ENCODE assay signal across 8 cellular contexts in the genomic region with DNA sequence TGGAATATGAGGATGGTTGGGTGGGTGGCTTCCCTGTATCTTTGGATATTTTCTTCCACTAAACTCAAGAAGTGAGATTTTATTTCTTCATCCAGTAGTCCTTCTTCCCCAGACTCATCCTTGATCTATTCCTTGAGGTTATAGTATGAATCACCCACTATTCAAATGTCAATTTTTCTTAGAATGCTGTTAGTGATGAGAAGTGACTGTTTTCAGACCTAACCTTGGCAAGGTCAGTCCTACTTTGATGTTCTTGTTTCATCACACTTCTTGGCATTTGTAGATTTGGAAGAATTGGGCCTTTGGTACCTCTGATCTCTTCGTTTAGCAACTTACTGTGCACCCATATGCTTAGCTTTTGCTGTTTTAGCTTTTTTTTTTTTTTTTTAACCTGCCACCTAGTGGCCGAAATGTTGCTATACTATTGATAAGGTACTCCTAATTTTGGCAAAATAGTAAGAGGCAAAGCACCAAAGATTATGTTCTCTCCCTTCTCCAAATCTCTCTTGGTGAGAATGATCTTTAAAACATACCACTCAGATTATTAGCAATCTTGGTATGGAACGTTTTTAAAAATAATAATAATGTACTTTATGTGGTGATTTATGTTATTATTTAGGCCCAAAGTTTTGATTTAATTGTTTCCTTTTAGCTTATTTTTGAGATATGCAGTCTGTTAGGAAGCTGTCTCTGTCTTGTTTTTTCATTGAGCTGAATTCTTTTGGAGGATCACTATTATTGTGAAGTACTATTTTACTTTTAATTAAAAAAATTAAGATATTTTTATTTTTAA. TPM values are rescaled to one million over a fixed set of nuclear protein-coding genes. Genes with fewer than 3 reads are reported as not detected.
DNase-seq lines count a peak whose midpoint lies in the region; ATAC-seq and TF ChIP-seq lines count a peak whose summit lies in the region.

No MANE protein-coding gene starts in this region.

- ATAC-seq in GM18508 (IDR thresholded peaks at IDR 0.05; ENCODE audit: insufficient read depth, unreplicated experiment) (peak; percentile 49), HG03378 (IDR thresholded peaks at IDR 0.05; ENCODE audit: unreplicated experiment) (peak; percentile 67)

- POLR2A ChIA-PET in CD4-positive, alpha-beta memory T cell (lab: Charles Lee; ENCODE audit: partially characterized antibody) = interaction anchor here (0.7 to 2.9 kb wide), 6 partner anchors 10 to 306 kb away, joined by 3 to 22 read pairs (median 4); partner anchors contain the start of genes DCK and GRSF1

- peak overlapping the region; percentile 7 to 79 (median 60) for H3K27ac Mint-ChIP-seq in CD4-positive, alpha-beta memory T cell
- no peak overlapping the region for H3K27ac Mint-ChIP-seq in nephron

- H3K9me3 Mint-ChIP-seq in CD4-positive, alpha-beta memory T cell = no peaks in the 10 kb centered on the region
- H3K9me3 Mint-ChIP-seq in nephron = peaks cover 26% of the 10 kb centered on the region

- peaks cover 14 to 30% of the 10 kb centered on the region in 2 donors for H3K36me3 Mint-ChIP-seq in CD4-positive, alpha-beta memory T cell
- H3K36me3 Mint-ChIP-seq in nephron (ENCODE audit: low read depth) = peaks cover 39% of the 10 kb centered on the region

- peaks cover 46% of the 10 kb centered on the region for H3K4me1 ChIP-seq in CD4-positive, alpha-beta memory T cell (ENCODE audit: insufficient read depth, low read length)

- no peaks in the 10 kb centered on the region for H3K27me3 ChIP-seq in CD4-positive, alpha-beta memory T cell (ENCODE audit: insufficient read depth, low read length)

- no peaks in the 10 kb centered on the region for H3K9me3 ChIP-seq in CD4-positive, alpha-beta memory T cell (ENCODE audit: control insufficient read depth in 1 of 2, low read length in 2 of 2)

- CTCF ChIA-PET in CD4-positive, alpha-beta memory T cell (lab: Charles Lee; ENCODE audit: partially characterized antibody) = interaction anchor here (0.6 to 5.9 kb wide), 26 partner anchors 8 to 686 kb away, joined by 3 to 127 read pairs (median 4); partner anchors contain the start of genes DCK and MOB1B

- H3K4me3 Mint-ChIP-seq in CD4-positive, alpha-beta memory T cell = peak overlapping the region in 2 of 8 donors; percentile 18 to 29
- H3K4me3 Mint-ChIP-seq in nephron = no peak overlapping the region

- TF ChIP-seq CTCF in nephron (IDR thresholded peaks at IDR 0.05; ENCODE audit: unreplicated experiment in 3 of 3) = peak; percentile 69 to 78 (median 71)

- peak overlapping the region; percentile 5 for H3K27ac ChIP-seq in CD4-positive, alpha-beta memory T cell (ENCODE audit: low read depth, low read length)

- no peaks in the 10 kb centered on the region for H3K27me3 Mint-ChIP-seq in CD4-positive, alpha-beta memory T cell
- H3K27me3 Mint-ChIP-seq in nephron (ENCODE audit: low read depth) = no peaks in the 10 kb centered on the region

- intact Hi-C loops in CD4-positive, alpha-beta memory T cell (cut with micrococcal nuclease) = loop anchor here (1.0 kb wide), 5 partner anchors 17 to 409 kb away; partner anchors contain the start of genes DCK and MOB1B
- intact Hi-C loops in posterior vena cava (cut with DNase I) = loop anchor here in 1 of 2 donors (10.0 kb wide), 1 partner anchor 355 kb away; no protein-coding TSS in a partner anchor

- no peak overlapping the region for H3K4me3 ChIP-seq in CD4-positive, alpha-beta memory T cell (ENCODE audit: low read length in 2 of 2)

- peak in 4 of 5 donors; percentile 28 to 56 (median 49) for DNase-seq in CD4-positive, alpha-beta memory T cell
- DNase-seq in RPMI8226 (peak; percentile 26), epidermal melanocyte (ENCODE audit: insufficient read length, low spot score) (peak; percentile 66), mesenteric fat pad (ENCODE audit: low spot score) (no peak), posterior vena cava (ENCODE audit: low spot score) (no peak)

- H3K36me3 ChIP-seq in CD4-positive, alpha-beta memory T cell (ENCODE audit: insufficient read depth, low read length) = no peaks in the 10 kb centered on the region

- peaks cover 22 to 43% (median 33%) of the 10 kb centered on the region in 4 donors for H3K4me1 Mint-ChIP-seq in CD4-positive, alpha-beta memory T cell
- peaks cover 5% of the 10 kb centered on the region for H3K4me1 Mint-ChIP-seq in nephron

RNA-seq across cellular contexts. Expression of gene DCK, which starts 16.5 kb away (rescaled TPM):
- 10 to 100 TPM; 54.7 to 56.9 TPM for total RNA-seq in CD4-positive, alpha-beta memory T cell
- polyA plus RNA-seq in CD4-positive, alpha-beta memory T cell = 100 to 1,000 TPM in 1 of 2 donors, 10 to 100 TPM in 1; 89.4 to 134 TPM
- total RNA-seq in mesenteric fat pad = 10.9 TPM
- 10 to 100 TPM; 12.8 to 13.2 TPM for total RNA-seq in posterior vena cava

Comparison
In these comparisons a context has a peak if more than half of its experiments do, and no peak if none do; other contexts are left out.
1. DNase-seq: peak in CD4-positive, alpha-beta memory T cell (4 of 5), RPMI8226 (single experiment) and epidermal melanocyte (single experiment); none in mesenteric fat pad (single experiment) and posterior vena cava (single experiment).
2. H3K27ac Mint-ChIP-seq: peak in CD4-positive, alpha-beta memory T cell (7 of 7); none in nephron (0 of 3).